In genomic region chr10:79434223-79434687, GRCh38 we compare ENCODE assay signal across 1 cellular context.
TF ChIP-seq lines count a peak whose summit lies in the region.

No MANE protein-coding gene starts in this region.

TF ChIP-seq in K562, 482 proteins besides CTCF, POLR2A, EP300 and RAD21 (continued from another document):
- TF ChIP-seq THRA (IDR thresholded peaks at IDR 0.05) (no peak), FOSL1 (tag; conservative IDR thresholded peaks at IDR 0.05) (peak; percentile 53), JUND (IDR thresholded peaks at IDR 0.05; ENCODE audit: borderline replicate concordance, low read depth, low read length) (0 out of 2 replicates have a peak, but pooled peaks have one; percentile 4), JUND (tag; IDR thresholded peaks at IDR 0.05; ENCODE audit: borderline replicate concordance, low read depth, low read length) (0 out of 3 replicates have a peak, but pooled peaks have one; percentile 29), PHF20 (IDR thresholded peaks at IDR 0.05; ENCODE audit: partially characterized antibody) (no peak), USF1 (CRISPR knock-in tag; IDR thresholded peaks at IDR 0.05) (no peak), MEF2D (tag; conservative IDR thresholded peaks at IDR 0.05; ENCODE audit: low read depth) (no peak), KAT2B (IDR thresholded peaks at IDR 0.05; ENCODE audit: low read depth, low read length) (no peak), WHSC1 (IDR thresholded peaks at IDR 0.05; ENCODE audit: low read length) (no peak), ZNF197 (CRISPR knock-in tag; IDR thresholded peaks at IDR 0.05; ENCODE audit: low read depth) (no peak), DIDO1 (tag; IDR thresholded peaks at IDR 0.05; ENCODE audit: low read depth) (no peak), LARP7 (IDR thresholded peaks at IDR 0.05) (no peak), KDM1A (IDR thresholded peaks at IDR 0.05) (peak in 1 of 2 experiments; percentile 42; a peak in 1 of 4 replicates), TCF7 (IDR thresholded peaks at IDR 0.05; ENCODE audit: borderline replicate concordance) (peak; percentile 96), ADNP (tag; IDR thresholded peaks at IDR 0.05) (no peak), TFAM (CRISPR knock-in tag; conservative IDR thresholded peaks at IDR 0.05) (no peak), GATAD2A (IDR thresholded peaks at IDR 0.05) (no peak), MEF2A (IDR thresholded peaks at IDR 0.05; ENCODE audit: control insufficient read depth, low read depth, low read length) (0 out of 2 replicates have a peak, but pooled peaks have one; percentile 30), RBM25 (IDR thresholded peaks at IDR 0.05; ENCODE audit: low read depth, low read length, severe bottlenecking) (peak; percentile 60), HNRNPK (IDR thresholded peaks at IDR 0.05; ENCODE audit: low read depth, low read length, poor library complexity, severe bottlenecking) (no peak), SREBF1 (IDR thresholded peaks at IDR 0.05; ENCODE audit: borderline replicate concordance, low read depth, low read length) (no peak), ZC3H11A (IDR thresholded peaks at IDR 0.05; ENCODE audit: low read depth, low read length) (no peak), CHD4 (IDR thresholded peaks at IDR 0.05; ENCODE audit: insufficient read depth, insufficient replicate concordance, low read depth, low read length, poor library complexity, severe bottlenecking) (no peak), CBFA2T3 (IDR thresholded peaks at IDR 0.05) (peak; percentile 16; the same call in 1 of the 2 replicates), SIRT6 (IDR thresholded peaks at IDR 0.05; ENCODE audit: low read depth, low read length) (no peak), TAF15 (IDR thresholded peaks at IDR 0.05; ENCODE audit: low read depth, low read length) (no peak), MCM3 (IDR thresholded peaks at IDR 0.05) (no peak), ZFP91 (CRISPR knock-in tag; IDR thresholded peaks at IDR 0.05) (no peak), PRDM10 (IDR thresholded peaks at IDR 0.05; ENCODE audit: partially characterized antibody) (peak; percentile 45), LEF1 (IDR thresholded peaks at IDR 0.05) (peak; percentile 91), FOXA3 (CRISPR knock-in tag; conservative IDR thresholded peaks at IDR 0.05 in 1 of 2, IDR thresholded peaks at IDR 0.05 in 1 of 2) (no peak), ZBTB1 (CRISPR knock-in tag; IDR thresholded peaks at IDR 0.05; ENCODE audit: borderline replicate concordance, low read depth) (no peak), FIP1L1 (IDR thresholded peaks at IDR 0.05; ENCODE audit: low read depth, low read length, poor library complexity, severe bottlenecking) (no peak), HCFC1 (IDR thresholded peaks at IDR 0.05; ENCODE audit: low read depth, low read length) (no peak), ZNF77 (CRISPR knock-in tag; IDR thresholded peaks at IDR 0.05) (no peak), ARID1B (IDR thresholded peaks at IDR 0.05) (0 out of 2 replicates have a peak, but pooled peaks have one; percentile 25), MTA3 (IDR thresholded peaks at IDR 0.05; ENCODE audit: borderline replicate concordance) (no peak), TSHZ1 (CRISPR knock-in tag; IDR thresholded peaks at IDR 0.05) (no peak), MXD1 (CRISPR knock-in tag; IDR thresholded peaks at IDR 0.05; ENCODE audit: borderline replicate concordance, poor library complexity, severe bottlenecking) (no peak), GATAD2B (IDR thresholded peaks at IDR 0.05; ENCODE audit: borderline replicate concordance) (no peak), CREM (IDR thresholded peaks at IDR 0.05; ENCODE audit: low read depth) (0 out of 2 replicates have a peak, but pooled peaks have one; percentile 6), ATF3 (IDR thresholded peaks at IDR 0.05) (peak; percentile 42; the same call in 1 of the 2 replicates), ATF3 (CRISPR knock-in tag; conservative IDR thresholded peaks at IDR 0.05) (no peak)
